Comparison of ENCODE assay signal across 31 cellular contexts in genomic region chr5:56246769-56247168, GRCh38. TPM values are rescaled to one million over a fixed set of nuclear protein-coding genes. Genes with fewer than 3 reads are reported as not detected.
"Had no signal": no experiment of that assay in that cellular context is flagged by ENCODE, and none has a peak within 500 bp of the region (broad histone marks: within the 10 kb centered on the region; RNA-seq: fewer than 3 reads in every experiment).

No MANE protein-coding gene starts in this region.

- FAIRE-seq: colon, endometrium, islet of Langerhans, keratinocyte had no signal

- H3K9me3 ChIP-seq: gastrocnemius medialis, lower lobe of right lung had no signal

- H3K4me3 Mint-ChIP-seq: endodermal cell, mesothelial cell of epicardium had no signal

- H3K4me3 ChIP-seq: coronary artery, dorsolateral prefrontal cortex, esophagus squamous epithelium, gastrocnemius medialis, heart right ventricle, left lung, lower lobe of right lung, mucosa of descending colon had no signal

- DNase-seq: dermis blood vessel endothelial cell; dorsolateral prefrontal cortex; effector CD4-positive, alpha-beta T cell; effector memory CD4-positive, alpha-beta T cell; endodermal cell; erythroblast; esophagus squamous epithelium; foreskin fibroblast; foreskin melanocyte; gastrocnemius medialis; glutamatergic neuron; head of caudate nucleus; heart right ventricle; hippocampal formation; left cardiac atrium; left lung; left ventricle myocardium superior; lower lobe of right lung; mesenchymal stem cell; mucosa of descending colon had no signal

- H3K36me3 ChIP-seq: esophagus squamous epithelium, gastrocnemius medialis, heart right ventricle, left lung, lower lobe of right lung had no signal

- H3K4me1 ChIP-seq: esophagus squamous epithelium, gastrocnemius medialis, left lung, lower lobe of right lung had no signal

- ATAC-seq: esophagus mucosa, gastrocnemius medialis, left cardiac atrium, left lung, left ventricle myocardium superior, lower lobe of right lung, mucosa of descending colon had no signal

- H3K27me3 ChIP-seq: dorsolateral prefrontal cortex, gastrocnemius medialis, heart right ventricle, left lung had no signal

- H3K27ac ChIP-seq: coronary artery, dorsolateral prefrontal cortex, epithelial cell of prostate, esophagus squamous epithelium, gastrocnemius medialis, lower lobe of right lung had no signal

- H3K4me1 Mint-ChIP-seq: endodermal cell had no signal

RNA-seq across cellular contexts. Expression of gene ANKRD55, which starts 13.6 kb away (rescaled TPM):
- total RNA-seq: esophagus mucosa, gastrocnemius medialis, kidney epithelial cell, left ventricle myocardium superior, mesenteric fat pad, myocyte had no signal
- polyA plus RNA-seq: keratinocyte had no signal
